ENCODE assay signal across 3 cellular contexts in the genomic region with DNA sequence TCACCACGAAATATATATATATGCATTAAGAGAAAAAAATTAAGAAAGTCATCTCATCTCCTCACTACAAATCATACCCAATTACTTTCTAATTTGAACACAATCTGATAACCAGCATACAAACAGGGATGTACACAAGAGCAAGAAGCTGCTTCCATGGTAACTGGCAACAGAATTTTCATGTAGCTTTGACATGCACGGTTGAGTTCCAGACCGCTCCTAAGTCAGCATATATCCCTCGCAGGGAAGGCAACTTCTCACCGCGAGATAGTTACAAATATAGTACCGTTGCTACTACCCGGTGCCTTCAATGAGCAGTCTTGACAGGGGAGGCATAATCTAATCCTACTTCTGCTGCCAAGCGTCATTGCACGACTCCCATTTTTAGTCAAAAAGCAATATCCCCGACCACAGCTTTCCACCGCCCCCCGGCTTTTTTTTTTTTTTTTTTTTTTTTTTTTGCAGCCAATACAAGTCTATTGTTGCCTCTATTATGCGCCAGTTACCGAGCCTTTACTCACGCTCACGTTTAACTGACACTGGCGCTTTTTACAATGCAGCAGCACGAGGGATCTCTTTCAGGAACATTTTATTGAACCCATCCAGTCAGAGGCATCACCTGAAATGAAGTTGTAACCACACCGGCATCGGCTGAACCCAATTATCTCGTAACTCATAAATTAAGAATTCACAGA.
TF ChIP-seq lines count a peak whose summit lies in the region.

No MANE protein-coding gene starts in this region.

TF ChIP-seq in SK-N-SH, 30 proteins besides CTCF, POLR2A, EP300 and RAD21 (continued from another document):
- TF ChIP-seq, protein P1, sequence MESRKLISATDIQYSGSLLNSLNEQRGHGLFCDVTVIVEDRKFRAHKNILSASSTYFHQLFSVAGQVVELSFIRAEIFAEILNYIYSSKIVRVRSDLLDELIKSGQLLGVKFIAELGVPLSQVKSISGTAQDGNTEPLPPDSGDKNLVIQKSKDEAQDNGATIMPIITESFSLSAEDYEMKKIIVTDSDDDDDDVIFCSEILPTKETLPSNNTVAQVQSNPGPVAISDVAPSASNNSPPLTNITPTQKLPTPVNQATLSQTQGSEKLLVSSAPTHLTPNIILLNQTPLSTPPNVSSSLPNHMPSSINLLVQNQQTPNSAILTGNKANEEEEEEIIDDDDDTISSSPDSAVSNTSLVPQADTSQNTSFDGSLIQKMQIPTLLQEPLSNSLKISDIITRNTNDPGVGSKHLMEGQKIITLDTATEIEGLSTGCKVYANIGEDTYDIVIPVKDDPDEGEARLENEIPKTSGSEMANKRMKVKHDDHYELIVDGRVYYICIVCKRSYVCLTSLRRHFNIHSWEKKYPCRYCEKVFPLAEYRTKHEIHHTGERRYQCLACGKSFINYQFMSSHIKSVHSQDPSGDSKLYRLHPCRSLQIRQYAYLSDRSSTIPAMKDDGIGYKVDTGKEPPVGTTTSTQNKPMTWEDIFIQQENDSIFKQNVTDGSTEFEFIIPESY (IDR thresholded peaks at IDR 0.05; ENCODE audit: borderline replicate concordance, low read depth): no peak
- TF ChIP-seq MXI1 (IDR thresholded peaks at IDR 0.05; ENCODE audit: low read depth, low read length) (peak; percentile 69; the same call in 1 of the 2 replicates), ELF1 (IDR thresholded peaks at IDR 0.05) (no peak), CHD2 (IDR thresholded peaks at IDR 0.05; ENCODE audit: low read length, partially characterized antibody) (peak; percentile 9), TEAD4 (IDR thresholded peaks at IDR 0.05; ENCODE audit: borderline replicate concordance, insufficient read depth) (no peak), NRF1 (IDR thresholded peaks at IDR 0.05; ENCODE audit: low read depth, low read length) (no peak), RFX5 (IDR thresholded peaks at IDR 0.05; ENCODE audit: low read length) (no peak), GATA2 (CRISPR knock-in tag; IDR thresholded peaks at IDR 0.05) (no peak), YY1 (IDR thresholded peaks at IDR 0.05; ENCODE audit: low read depth) (no peak)
- TF ChIP-seq, protein P2, sequence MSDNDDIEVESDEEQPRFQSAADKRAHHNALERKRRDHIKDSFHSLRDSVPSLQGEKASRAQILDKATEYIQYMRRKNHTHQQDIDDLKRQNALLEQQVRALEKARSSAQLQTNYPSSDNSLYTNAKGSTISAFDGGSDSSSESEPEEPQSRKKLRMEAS (IDR thresholded peaks at IDR 0.05; ENCODE audit: low read depth): no peak
- TF ChIP-seq, protein P3, sequence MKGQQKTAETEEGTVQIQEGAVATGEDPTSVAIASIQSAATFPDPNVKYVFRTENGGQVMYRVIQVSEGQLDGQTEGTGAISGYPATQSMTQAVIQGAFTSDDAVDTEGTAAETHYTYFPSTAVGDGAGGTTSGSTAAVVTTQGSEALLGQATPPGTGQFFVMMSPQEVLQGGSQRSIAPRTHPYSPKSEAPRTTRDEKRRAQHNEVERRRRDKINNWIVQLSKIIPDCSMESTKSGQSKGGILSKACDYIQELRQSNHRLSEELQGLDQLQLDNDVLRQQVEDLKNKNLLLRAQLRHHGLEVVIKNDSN (IDR thresholded peaks at IDR 0.05; ENCODE audit: borderline replicate concordance, low read depth): no peak
TF ChIP-seq in SK-N-SH: peak in this region for 2.

TF ChIP-seq in SK-N-SH treated with all-trans-retinoic acid at 6 μM for 48 hours, 23 proteins besides CTCF, POLR2A, EP300 and RAD21 (continued from another document and continues in another):
- TF ChIP-seq, protein P4, sequence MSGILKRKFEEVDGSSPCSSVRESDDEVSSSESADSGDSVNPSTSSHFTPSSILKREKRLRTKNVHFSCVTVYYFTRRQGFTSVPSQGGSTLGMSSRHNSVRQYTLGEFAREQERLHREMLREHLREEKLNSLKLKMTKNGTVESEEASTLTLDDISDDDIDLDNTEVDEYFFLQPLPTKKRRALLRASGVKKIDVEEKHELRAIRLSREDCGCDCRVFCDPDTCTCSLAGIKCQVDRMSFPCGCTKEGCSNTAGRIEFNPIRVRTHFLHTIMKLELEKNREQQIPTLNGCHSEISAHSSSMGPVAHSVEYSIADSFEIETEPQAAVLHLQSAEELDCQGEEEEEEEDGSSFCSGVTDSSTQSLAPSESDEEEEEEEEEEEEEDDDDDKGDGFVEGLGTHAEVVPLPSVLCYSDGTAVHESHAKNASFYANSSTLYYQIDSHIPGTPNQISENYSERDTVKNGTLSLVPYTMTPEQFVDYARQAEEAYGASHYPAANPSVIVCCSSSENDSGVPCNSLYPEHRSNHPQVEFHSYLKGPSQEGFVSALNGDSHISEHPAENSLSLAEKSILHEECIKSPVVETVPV (CRISPR knock-in tag; IDR thresholded peaks at IDR 0.05): no peak
- no peak for TF ChIP-seq OSR1 (CRISPR knock-in tag; IDR thresholded peaks at IDR 0.05)
- TF ChIP-seq ISL1 (CRISPR knock-in tag; IDR thresholded peaks at IDR 0.05): no peak
- no peak for TF ChIP-seq TCF4 (CRISPR knock-in tag; IDR thresholded peaks at IDR 0.05; ENCODE audit: borderline replicate concordance)
- no peak for TF ChIP-seq RARB (CRISPR knock-in tag; IDR thresholded peaks at IDR 0.05)
- no peak for TF ChIP-seq ZFP30 (CRISPR knock-in tag; IDR thresholded peaks at IDR 0.05)
- no peak for TF ChIP-seq CSDC2 (CRISPR knock-in tag; IDR thresholded peaks at IDR 0.05)
- TF ChIP-seq, protein P5, sequence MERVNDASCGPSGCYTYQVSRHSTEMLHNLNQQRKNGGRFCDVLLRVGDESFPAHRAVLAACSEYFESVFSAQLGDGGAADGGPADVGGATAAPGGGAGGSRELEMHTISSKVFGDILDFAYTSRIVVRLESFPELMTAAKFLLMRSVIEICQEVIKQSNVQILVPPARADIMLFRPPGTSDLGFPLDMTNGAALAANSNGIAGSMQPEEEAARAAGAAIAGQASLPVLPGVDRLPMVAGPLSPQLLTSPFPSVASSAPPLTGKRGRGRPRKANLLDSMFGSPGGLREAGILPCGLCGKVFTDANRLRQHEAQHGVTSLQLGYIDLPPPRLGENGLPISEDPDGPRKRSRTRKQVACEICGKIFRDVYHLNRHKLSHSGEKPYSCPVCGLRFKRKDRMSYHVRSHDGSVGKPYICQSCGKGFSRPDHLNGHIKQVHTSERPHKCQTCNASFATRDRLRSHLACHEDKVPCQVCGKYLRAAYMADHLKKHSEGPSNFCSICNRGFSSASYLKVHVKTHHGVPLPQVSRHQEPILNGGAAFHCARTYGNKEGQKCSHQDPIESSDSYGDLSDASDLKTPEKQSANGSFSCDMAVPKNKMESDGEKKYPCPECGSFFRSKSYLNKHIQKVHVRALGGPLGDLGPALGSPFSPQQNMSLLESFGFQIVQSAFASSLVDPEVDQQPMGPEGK (CRISPR knock-in tag; IDR thresholded peaks at IDR 0.05; ENCODE audit: borderline replicate concordance): no peak
- no peak for TF ChIP-seq SNAI2 (CRISPR knock-in tag; IDR thresholded peaks at IDR 0.05)
- no peak for TF ChIP-seq ZNF8 (CRISPR knock-in tag; IDR thresholded peaks at IDR 0.05)
- TF ChIP-seq ZNF565 (CRISPR knock-in tag; conservative IDR thresholded peaks at IDR 0.05; ENCODE audit: low read depth): no peak
- no peak for TF ChIP-seq PPARA (CRISPR knock-in tag; IDR thresholded peaks at IDR 0.05; ENCODE audit: borderline replicate concordance)
- TF ChIP-seq, protein P6, sequence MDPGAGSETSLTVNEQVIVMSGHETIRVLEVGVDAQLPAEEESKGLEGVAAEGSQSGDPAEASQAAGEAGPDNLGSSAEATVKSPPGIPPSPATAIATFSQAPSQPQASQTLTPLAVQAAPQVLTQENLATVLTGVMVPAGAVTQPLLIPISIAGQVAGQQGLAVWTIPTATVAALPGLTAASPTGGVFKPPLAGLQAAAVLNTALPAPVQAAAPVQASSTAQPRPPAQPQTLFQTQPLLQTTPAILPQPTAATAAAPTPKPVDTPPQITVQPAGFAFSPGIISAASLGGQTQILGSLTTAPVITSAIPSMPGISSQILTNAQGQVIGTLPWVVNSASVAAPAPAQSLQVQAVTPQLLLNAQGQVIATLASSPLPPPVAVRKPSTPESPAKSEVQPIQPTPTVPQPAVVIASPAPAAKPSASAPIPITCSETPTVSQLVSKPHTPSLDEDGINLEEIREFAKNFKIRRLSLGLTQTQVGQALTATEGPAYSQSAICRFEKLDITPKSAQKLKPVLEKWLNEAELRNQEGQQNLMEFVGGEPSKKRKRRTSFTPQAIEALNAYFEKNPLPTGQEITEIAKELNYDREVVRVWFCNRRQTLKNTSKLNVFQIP (CRISPR knock-in tag; IDR thresholded peaks at IDR 0.05; ENCODE audit: borderline replicate concordance, low read depth): no peak
- TF ChIP-seq BACH2 (CRISPR knock-in tag; IDR thresholded peaks at IDR 0.05; ENCODE audit: borderline replicate concordance): no peak

TF ChIP-seq in WTC11, 78 proteins besides CTCF, POLR2A, EP300 and RAD21 (continued from another document):
- TF ChIP-seq, protein P7, sequence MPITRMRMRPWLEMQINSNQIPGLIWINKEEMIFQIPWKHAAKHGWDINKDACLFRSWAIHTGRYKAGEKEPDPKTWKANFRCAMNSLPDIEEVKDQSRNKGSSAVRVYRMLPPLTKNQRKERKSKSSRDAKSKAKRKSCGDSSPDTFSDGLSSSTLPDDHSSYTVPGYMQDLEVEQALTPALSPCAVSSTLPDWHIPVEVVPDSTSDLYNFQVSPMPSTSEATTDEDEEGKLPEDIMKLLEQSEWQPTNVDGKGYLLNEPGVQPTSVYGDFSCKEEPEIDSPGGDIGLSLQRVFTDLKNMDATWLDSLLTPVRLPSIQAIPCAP (CRISPR knock-in tag; IDR thresholded peaks at IDR 0.05): no peak
- TF ChIP-seq NFATC4 (CRISPR knock-in tag; IDR thresholded peaks at IDR 0.05): no peak
- TF ChIP-seq, protein P8, sequence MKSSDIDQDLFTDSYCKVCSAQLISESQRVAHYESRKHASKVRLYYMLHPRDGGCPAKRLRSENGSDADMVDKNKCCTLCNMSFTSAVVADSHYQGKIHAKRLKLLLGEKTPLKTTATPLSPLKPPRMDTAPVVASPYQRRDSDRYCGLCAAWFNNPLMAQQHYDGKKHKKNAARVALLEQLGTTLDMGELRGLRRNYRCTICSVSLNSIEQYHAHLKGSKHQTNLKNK (CRISPR knock-in tag; IDR thresholded peaks at IDR 0.05): no peak
- no peak for TF ChIP-seq ATF1 (CRISPR knock-in tag; IDR thresholded peaks at IDR 0.05)
